ENCODE assay signal across 8 cellular contexts in genomic region chr13:45464687-45465453, GRCh38. TPM values are rescaled to one million over a fixed set of nuclear protein-coding genes. Genes with fewer than 3 reads are reported as not detected.
A peak's percentile ranks its signal among the peaks of the same experiment; 100 is the strongest.
DNase-seq lines count a peak whose midpoint lies in the region; ATAC-seq, FAIRE-seq and TF ChIP-seq lines count a peak whose summit lies in the region.

TSS of gene COG3 (plus strand) at chr13:45464939. CDS start at chr13:45465037, 98 bp downstream.

- H3K9me3 Mint-ChIP-seq in astrocyte (ENCODE audit: unreplicated experiment) = no peaks in the 10 kb centered on the region

- TF ChIP-seq CTCF in astrocyte (IDR thresholded peaks at IDR 0.05; ENCODE audit: insufficient read depth, low read depth, low read length) = peak; percentile 41
- peak in 2 of 4 experiments; percentile 14 to 30 for TF ChIP-seq CTCF in uterus (IDR thresholded peaks at IDR 0.05)

- intact Hi-C loops in right cardiac atrium (cut with DNase I) = loop anchor here in 2 of 4 donors (10.0 kb wide), 2 partner anchors 50 to 90 kb away; partner anchors contain the start of gene SLC25A30 (in 1 of the 2)
- intact Hi-C loops in uterus (cut with DNase I; ENCODE audit: low total_unique reads) = no loop called here

- H4K20me1 ChIP-seq in astrocyte (ENCODE audit: insufficient read depth, low read length) = peaks cover 43% of the 10 kb centered on the region

- H3K27me3 ChIP-seq in astrocyte (ENCODE audit: insufficient read depth, low read length) (peaks cover 3% of the 10 kb centered on the region), right cardiac atrium (ENCODE audit: control insufficient read depth, insufficient read depth) (no peaks in the 10 kb centered on the region), uterus (no peaks in the 10 kb centered on the region)

- peak within 1 kb of the TSS; percentile 97 for H3K4me3 Mint-ChIP-seq in astrocyte (ENCODE audit: unreplicated experiment)

- peaks cover 7% of the 10 kb centered on the region for H3K4me1 ChIP-seq in astrocyte (ENCODE audit: insufficient read depth, low read length)
- peaks cover 3% of the 10 kb centered on the region for H3K4me1 ChIP-seq in right cardiac atrium (ENCODE audit: control insufficient read depth, insufficient read depth, low read length)
- peaks cover 0 to 9% of the 10 kb centered on the region in 2 donors for H3K4me1 ChIP-seq in uterus

- peaks cover 52% of the 10 kb centered on the region for H3K79me2 ChIP-seq in astrocyte (ENCODE audit: insufficient read depth, low read length)

- H3K27me3 Mint-ChIP-seq in astrocyte (ENCODE audit: low read depth, unreplicated experiment) = no peaks in the 10 kb centered on the region

- H3K36me3 Mint-ChIP-seq in astrocyte (ENCODE audit: low read depth, unreplicated experiment) = no peaks in the 10 kb centered on the region

- peak; percentile 94 for ATAC-seq in GM18505 (IDR thresholded peaks at IDR 0.05; ENCODE audit: unreplicated experiment)
- peak; percentile 91 for ATAC-seq in HG02973 (IDR thresholded peaks at IDR 0.05; ENCODE audit: unreplicated experiment)
- ATAC-seq in right cardiac atrium = peak; percentile 99

- WGBS in right cardiac atrium = under 1% methylated on average over 63 of the region's 63 CpGs

- peak within 1 kb of the TSS; percentile 94 for H3K27ac Mint-ChIP-seq in astrocyte (ENCODE audit: unreplicated experiment)

- H3K4me1 Mint-ChIP-seq in astrocyte (ENCODE audit: low read depth, unreplicated experiment) = peaks cover 30% of the 10 kb centered on the region

- H3K9me3 ChIP-seq in astrocyte (ENCODE audit: insufficient read depth, low read depth, low read length) (no peaks in the 10 kb centered on the region), right cardiac atrium (ENCODE audit: control insufficient read depth, low read length) (no peaks in the 10 kb centered on the region), uterus (no peaks in the 10 kb centered on the region)

- H3K4me3 ChIP-seq in astrocyte (ENCODE audit: insufficient read depth, low read depth, low read length) (peak within 1 kb of the TSS; percentile 77), right cardiac atrium (ENCODE audit: low read length) (peak within 1 kb of the TSS; percentile 76), uterus (peak within 1 kb of the TSS; percentile 84 to 100)

- DNase-seq in NCI-H2029 (lab: John Stamatoyannopoulos, UW) (peak; percentile 92), T-helper 22 cell (ENCODE audit: low read depth) (peak; percentile 94), astrocyte (ENCODE audit: low read depth) (peak; percentile 97), right cardiac atrium (peak; percentile 94 to 98 (median 98)), pulmonary artery endothelial cell (ENCODE audit: low read depth, low spot score) (peak; percentile 92), uterus (peak; percentile 94)

- H3K4me2 ChIP-seq in astrocyte (ENCODE audit: low read length) = peak within 1 kb of the TSS; percentile 84

- H3K9ac ChIP-seq in astrocyte (ENCODE audit: low read length) = peak within 1 kb of the TSS; percentile 96

- peak within 1 kb of the TSS; percentile 80 for H2AFZ ChIP-seq in astrocyte (ENCODE audit: low read depth, low read length)

- H3K36me3 ChIP-seq in astrocyte (ENCODE audit: insufficient read depth, low read length) = peaks cover 4% of the 10 kb centered on the region
- no peaks in the 10 kb centered on the region for H3K36me3 ChIP-seq in uterus

- TF ChIP-seq POLR2A in GM18505 (IDR thresholded peaks at IDR 0.05; ENCODE audit: borderline replicate concordance, extremely low read depth, insufficient read depth, insufficient read length) (peak; percentile 88), uterus (IDR thresholded peaks at IDR 0.05) (peak; percentile 33 to 71)

- FAIRE-seq in astrocyte (lab: Jason Lieb, UNC) = no peak

- peak within 1 kb of the TSS; percentile 89 for H3K27ac ChIP-seq in astrocyte (ENCODE audit: low read depth, low read length)
- peak within 1 kb of the TSS; percentile 95 for H3K27ac ChIP-seq in right cardiac atrium (ENCODE audit: low read length)
- peak within 1 kb of the TSS; percentile 90 to 92 for H3K27ac ChIP-seq in uterus

RNA-seq across cellular contexts. Expression of gene COG3, which starts in this region (rescaled TPM):
- total RNA-seq in astrocyte (23.9 and 24.9 TPM in 2 replicates), right cardiac atrium (10 to 100 TPM; 16.2 to 23.9 (median 17.9) TPM), pulmonary artery endothelial cell (30.8 and 33.2 TPM in 2 replicates), uterus (10 to 100 TPM; 26.2 to 57.4 (median 36.5) TPM)
- polyA plus RNA-seq in right cardiac atrium = 10.4 TPM

Comparison
In these comparisons a context has a peak if more than half of its experiments do, and no peak if none do; other contexts are left out.
1. Peak in every context shown above with its lines: DNase-seq, ATAC-seq, H3K4me3 ChIP-seq and H3K27ac ChIP-seq.